ENCODE assay signal across 23 cellular contexts in the genomic region with DNA sequence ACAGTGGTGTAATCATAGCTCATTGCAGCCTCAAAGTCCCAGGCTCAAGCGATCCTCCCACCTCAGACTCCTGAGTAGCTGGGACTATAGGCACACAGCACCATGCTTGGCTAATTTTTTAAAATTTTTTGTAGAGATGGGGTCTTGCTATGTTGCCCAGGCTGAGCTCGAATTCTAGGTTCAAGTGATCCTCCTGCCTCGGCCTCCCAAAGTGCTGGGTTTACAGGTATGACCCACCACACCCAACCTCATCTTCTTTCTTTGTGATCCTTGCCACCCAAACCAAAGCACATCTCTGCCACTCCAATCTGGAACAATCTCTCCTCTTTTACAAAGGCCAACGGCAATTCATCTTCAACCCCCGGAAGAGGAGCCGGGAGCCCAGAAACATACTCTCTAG. TPM values are rescaled to one million over a fixed set of nuclear protein-coding genes. Genes with fewer than 3 reads are reported as not detected.
A peak's percentile ranks its signal among the peaks of the same experiment; 100 is the strongest.
DNase-seq lines count a peak whose midpoint lies in the region; ATAC-seq and TF ChIP-seq lines count a peak whose summit lies in the region.
"Had no signal": no experiment of that assay in that cellular context is flagged by ENCODE, and none has a peak within 500 bp of the region (broad histone marks: within the 10 kb centered on the region; RNA-seq: fewer than 3 reads in every experiment).

No MANE protein-coding gene starts in this region.

- no peak for TF ChIP-seq POLR2A in gastroesophageal sphincter (IDR thresholded peaks at IDR 0.05)

- no peaks in the 10 kb centered on the region for H3K27me3 Mint-ChIP-seq in neural crest cell (ENCODE audit: low read depth)
- no peaks in the 10 kb centered on the region for H3K27me3 Mint-ChIP-seq in type B pancreatic cell

- H3K27me3 ChIP-seq in PC-9 (ENCODE audit: insufficient read depth, low read depth), result no peaks in the 10 kb centered on the region
- H3K27me3 ChIP-seq in hepatocyte, result no peaks in the 10 kb centered on the region
- no peaks in the 10 kb centered on the region for H3K27me3 ChIP-seq in gastroesophageal sphincter
- H3K27me3 ChIP-seq: BLaER1 had no signal

- H3K9me3 ChIP-seq in PC-9 (ENCODE audit: insufficient read depth, low read depth) (no peaks in the 10 kb centered on the region), hepatocyte (ENCODE audit: low read depth) (no peaks in the 10 kb centered on the region), gastroesophageal sphincter (no peaks in the 10 kb centered on the region)
- H3K9me3 ChIP-seq: MG63 had no signal

- POLR2A ChIA-PET in PC-9 (lab: Charles Lee; ENCODE audit: unreplicated experiment), result no interaction called here

- H3K4me3 Mint-ChIP-seq in neural crest cell, result no peak overlapping the region
- H3K4me3 Mint-ChIP-seq in type B pancreatic cell, result peak overlapping the region; percentile 44
- H3K4me3 Mint-ChIP-seq: CD4-positive, alpha-beta memory T cell had no signal

- no peak overlapping the region for H3K4me3 ChIP-seq in PC-9
- no peak overlapping the region for H3K4me3 ChIP-seq in hepatocyte
- H3K4me3 ChIP-seq in gastroesophageal sphincter, result no peak overlapping the region
- H3K4me3 ChIP-seq: BLaER1, MG63 had no signal

- H3K4me2 ChIP-seq in PC-9 (no peak overlapping the region), hepatocyte (no peak overlapping the region)

- H4K20me1 ChIP-seq in PC-9 (ENCODE audit: insufficient read depth), result no peaks in the 10 kb centered on the region
- peaks cover 2% of the 10 kb centered on the region for H4K20me1 ChIP-seq in hepatocyte (ENCODE audit: insufficient read depth, poor library complexity, severe bottlenecking)

- no peak overlapping the region for H2AFZ ChIP-seq in PC-9
- H2AFZ ChIP-seq in hepatocyte, result no peak overlapping the region

- H3K36me3 Mint-ChIP-seq in neural crest cell (ENCODE audit: low read depth) (peaks cover 3% of the 10 kb centered on the region), type B pancreatic cell (no peaks in the 10 kb centered on the region)
- H3K36me3 Mint-ChIP-seq: CD4-positive, alpha-beta memory T cell had no signal

- H3K9me2 ChIP-seq in PC-9 (ENCODE audit: insufficient read depth) (no peaks in the 10 kb centered on the region), hepatocyte (replicated peaks; ENCODE audit: insufficient read depth) (no peaks in the 10 kb centered on the region)

- intact Hi-C loops in PC-9 (cut with micrococcal nuclease; ENCODE audit: unreplicated experiment), result no loop called here

- DNase-seq in PC-9 (no peak), hepatocyte (ENCODE audit: low spot score) (no peak), neural crest cell (ENCODE audit: low read depth, low spot score) (no peak), type B pancreatic cell (ENCODE audit: extremely low spot score, unreplicated experiment) (no peak), activated gamma-delta T cell (lab: John Stamatoyannopoulos, UW) (no peak), NCI-H2227 (lab: John Stamatoyannopoulos, UW; ENCODE audit: unreplicated experiment) (no peak), NCI-H1048 (lab: John Stamatoyannopoulos, UW) (no peak)
- DNase-seq: CD4-positive, alpha-beta memory T cell; COR-L47; HCEC 1CT; KG1; MG63; NCI-H1417 treated with DMSO at 0.1 percent for 48 hours; NCI-H1694 treated with DMSO at 0.1 percent for 48 hours; NCI-H2081; NCI-H226; NCI-H510A; NCI-H69; SHP77 had no signal

- no peak for ATAC-seq in gastroesophageal sphincter
- ATAC-seq: Panc1 had no signal

- no peaks in the 10 kb centered on the region for H3K36me3 ChIP-seq in PC-9 (ENCODE audit: low read depth)
- no peaks in the 10 kb centered on the region for H3K36me3 ChIP-seq in hepatocyte (replicated peaks; ENCODE audit: insufficient read depth, low read depth)
- H3K36me3 ChIP-seq in gastroesophageal sphincter, result no peaks in the 10 kb centered on the region
- H3K36me3 ChIP-seq: MG63 had no signal

- peak overlapping the region; percentile 43 for H3K27ac Mint-ChIP-seq in neural crest cell (ENCODE audit: unreplicated experiment)
- peak overlapping the region; percentile 91 for H3K27ac Mint-ChIP-seq in type B pancreatic cell

- CTCF ChIA-PET in PC-9 (lab: Charles Lee), result no interaction called here

- no TSS peak for BruUV-seq in PC-9 (replicated peaks; lab: Mats Ljungman, UMichigan)

- H3K27ac ChIP-seq in PC-9, result peak overlapping the region; percentile 69
- peak overlapping the region; percentile 68 for H3K27ac ChIP-seq in hepatocyte
- H3K27ac ChIP-seq in gastroesophageal sphincter, result no peak overlapping the region
- H3K27ac ChIP-seq: BLaER1, RWPE1 had no signal

- TF ChIP-seq CTCF in PC-9 (conservative IDR thresholded peaks at IDR 0.05) (no peak), hepatocyte (IDR thresholded peaks at IDR 0.05; ENCODE audit: poor library complexity) (no peak), neural crest cell (conservative IDR thresholded peaks at IDR 0.05) (no peak), type B pancreatic cell (conservative IDR thresholded peaks at IDR 0.05) (no peak), gastroesophageal sphincter (IDR thresholded peaks at IDR 0.05) (no peak)

- H3K9me3 Mint-ChIP-seq in neural crest cell (no peaks in the 10 kb centered on the region), type B pancreatic cell (no peaks in the 10 kb centered on the region)
- H3K9me3 Mint-ChIP-seq: CD4-positive, alpha-beta memory T cell had no signal

- no peak for TF ChIP-seq EP300 in gastroesophageal sphincter (IDR thresholded peaks at IDR 0.05)

- H3K4me1 ChIP-seq in PC-9 (replicated peaks; ENCODE audit: insufficient read depth) (peaks cover 20% of the 10 kb centered on the region), hepatocyte (ENCODE audit: insufficient read depth) (peaks cover 19% of the 10 kb centered on the region), gastroesophageal sphincter (peaks cover 0 to 44% (median 6%) of the 10 kb centered on the region in 3 donors)

- H3K79me2 ChIP-seq in PC-9 (ENCODE audit: low read depth) (no peaks in the 10 kb centered on the region), hepatocyte (peaks cover 87% of the 10 kb centered on the region)

- 94% methylated on average over 6 of the region's 6 CpGs for WGBS in hepatocyte (ENCODE audit: low lambda C conversion rate, missing lambda C conversion rate)
- 73 to 94% methylated on average over 3 to 5 of the region's 6 CpGs for WGBS in gastroesophageal sphincter (ENCODE audit: low coverage in 1 of 2), 2 donors

- H3F3A ChIP-seq in PC-9 (ENCODE audit: insufficient read depth, low read depth), result peaks cover 3% of the 10 kb centered on the region; the same call in 1 of the 2 replicates

- H3K4me1 Mint-ChIP-seq in neural crest cell (no peaks in the 10 kb centered on the region), type B pancreatic cell (ENCODE audit: unreplicated experiment) (peaks cover 15% of the 10 kb centered on the region)
- H3K4me1 Mint-ChIP-seq: CD4-positive, alpha-beta memory T cell had no signal

RNA-seq across cellular contexts. Expression of a gene that starts 38.6 kb away (rescaled TPM):
- 9.3 and 18.9 TPM in 2 replicates for total RNA-seq in PC-9 (2021)
- total RNA-seq in hepatocyte, result 49.9 and 59.0 TPM in 2 replicates
- polyA plus RNA-seq in hepatocyte, result 17.0 and 17.7 TPM in 2 replicates
- total RNA-seq in neural crest cell, result 14.1 and 16.0 TPM in 2 replicates
- 33.7 and 55.3 TPM in 2 replicates for total RNA-seq in type B pancreatic cell (ENCODE audit: low replicate concordance)
- total RNA-seq in gastroesophageal sphincter, result 10 to 100 TPM; 67.6 to 95.6 (median 81.2) TPM

Comparison
In these comparisons a context has a peak if more than half of its experiments do, and no peak if none do; other contexts are left out.
1. H3K27ac ChIP-seq: peak in PC-9 (single experiment) and hepatocyte (single experiment); none in gastroesophageal sphincter (0 of 4).